In genomic region chr6:137218473-137218916, GRCh38 we compare ENCODE assay signal across 8 cellular contexts. TPM values are rescaled to one million over a fixed set of nuclear protein-coding genes. Genes with fewer than 3 reads are reported as not detected.
DNase-seq lines count a peak whose midpoint lies in the region; TF ChIP-seq lines count a peak whose summit lies in the region.

No MANE protein-coding gene starts in this region.

- peak overlapping the region; percentile 76 for H3K27ac ChIP-seq in HEK293 (ENCODE audit: extremely low read depth, low read depth, low read length)
- H3K27ac ChIP-seq in transverse colon: peak overlapping the region; percentile 95 to 98 (median 96)

- 0 to 2% methylated on average over 3 to 13 of the region's 13 CpGs for WGBS in transverse colon (ENCODE audit: low coverage in 1 of 2), 2 donors

- POLR2A ChIA-PET in HEK293 (lab: Yijun Ruan, JAX): no interaction called here
- POLR2A ChIA-PET in activated CD4-positive, alpha-beta memory T cell treated with anti-CD3 and anti-CD28 coated beads for 36 hours (lab: Charles Lee): interaction anchor here (0.6 to 1.3 kb wide), 5 partner anchors 9 to 652 kb away, joined by 3 to 5 read pairs (median 3); no protein-coding TSS in a partner anchor

- H3K27me3 ChIP-seq in mucosa of stomach (ENCODE audit: control insufficient read depth, insufficient read depth, low read length): no peaks in the 10 kb centered on the region
- no peaks in the 10 kb centered on the region for H3K27me3 ChIP-seq in transverse colon

- peaks cover 45% of the 10 kb centered on the region for H3K4me1 Mint-ChIP-seq in activated CD4-positive, alpha-beta memory T cell treated with anti-CD3 and anti-CD28 coated beads for 36 hours (ENCODE audit: low read depth)

- peak overlapping the region; percentile 98 for H3K9ac ChIP-seq in mucosa of stomach (ENCODE audit: low read length)

- H3K4me3 Mint-ChIP-seq in activated CD4-positive, alpha-beta memory T cell treated with anti-CD3 and anti-CD28 coated beads for 36 hours: peak overlapping the region; percentile 92

- intact Hi-C loops in activated CD4-positive, alpha-beta memory T cell treated with anti-CD3 and anti-CD28 coated beads for 36 hours (cut with micrococcal nuclease): loop anchor here (1.0 to 5.0 kb wide), 4 partner anchors 16 to 116 kb away; no protein-coding TSS in a partner anchor
- intact Hi-C loops in transverse colon (cut with DNase I; ENCODE audit: low total_unique reads): no loop called here

- peak overlapping the region; percentile 97 for H3K27ac Mint-ChIP-seq in activated CD4-positive, alpha-beta memory T cell treated with anti-CD3 and anti-CD28 coated beads for 36 hours

- TF ChIP-seq POLR2A in transverse colon (IDR thresholded peaks at IDR 0.05): no peak

- H3K36me3 Mint-ChIP-seq in activated CD4-positive, alpha-beta memory T cell treated with anti-CD3 and anti-CD28 coated beads for 36 hours: peaks cover 7% of the 10 kb centered on the region

- no peak for TF ChIP-seq EP300 in transverse colon (IDR thresholded peaks at IDR 0.05; ENCODE audit: low read depth)

- TF ChIP-seq CTCF in HEK293 (tag by site-specific recombination; IDR thresholded peaks at IDR 0.05): no peak
- no peak for TF ChIP-seq CTCF in epithelial cell of proximal tubule (conservative IDR thresholded peaks at IDR 0.05; ENCODE audit: low read depth, low read length)
- TF ChIP-seq CTCF in transverse colon (IDR thresholded peaks at IDR 0.05): no peak

- peak overlapping the region; percentile 89 for H3K4me3 ChIP-seq in HEK293 (ENCODE audit: low read depth, low read length)
- peak overlapping the region; percentile 67 for H3K4me3 ChIP-seq in epithelial cell of proximal tubule (ENCODE audit: low read depth, low read length)
- H3K4me3 ChIP-seq in mucosa of stomach (ENCODE audit: low read length): peak overlapping the region; percentile 90
- H3K4me3 ChIP-seq in transverse colon: peak overlapping the region; percentile 66 to 92 (median 79)

- H3K27me3 Mint-ChIP-seq in activated CD4-positive, alpha-beta memory T cell treated with anti-CD3 and anti-CD28 coated beads for 36 hours: no peaks in the 10 kb centered on the region

- CTCF ChIA-PET in HEK293 (lab: Yijun Ruan, JAX): interaction anchor here (0.8 kb wide), 1 partner anchor 125 kb away, joined by 3 read pairs; no protein-coding TSS in a partner anchor
- CTCF ChIA-PET in activated CD4-positive, alpha-beta memory T cell treated with anti-CD3 and anti-CD28 coated beads for 36 hours (lab: Charles Lee): interaction anchor here (0.8 to 1.6 kb wide), 5 partner anchors 51 to 371 kb away, joined by 3 to 7 read pairs (median 4); no protein-coding TSS in a partner anchor

- H3K4me1 ChIP-seq in HEK293 (ENCODE audit: control insufficient read depth, insufficient read depth, low read length) (peaks cover 10% of the 10 kb centered on the region), mucosa of stomach (ENCODE audit: control insufficient read depth, insufficient read depth, low read length) (peaks cover 48% of the 10 kb centered on the region), transverse colon (peaks cover 26 to 79% (median 43%) of the 10 kb centered on the region in 4 donors)

- in situ Hi-C loops in transverse colon (cut with MboI; ENCODE audit: low pct_ligation_motif_present in 1 of 4, low pct_unique_long_range_greater_than_20kb in 1 of 4, low sequenced_read_pairs in 3 of 4): no loop called here

- H3K9me3 Mint-ChIP-seq in activated CD4-positive, alpha-beta memory T cell treated with anti-CD3 and anti-CD28 coated beads for 36 hours: no peaks in the 10 kb centered on the region

- H3K36me3 ChIP-seq in HEK293 (ENCODE audit: control insufficient read depth in 2 of 2, insufficient read depth in 1 of 2, low read length in 2 of 2) (peaks cover 0 to 2% of the 10 kb centered on the region in 2 experiments; a peak in 1 of 3 replicates), mucosa of stomach (ENCODE audit: control insufficient read depth, insufficient read depth, low read length) (no peaks in the 10 kb centered on the region), transverse colon (no peaks in the 10 kb centered on the region)

- DNase-seq in DMS 273 (lab: John Stamatoyannopoulos, UW; ENCODE audit: unreplicated experiment) (peak; percentile 57), DMS 273 treated with DMSO at 0.1 percent for 48 hours (lab: John Stamatoyannopoulos, UW) (no peak), NCI-H146 (lab: John Stamatoyannopoulos, UW) (peak; percentile 59), epithelial cell of proximal tubule (ENCODE audit: low read depth) (no peak), transverse colon (peak; percentile 52)
- DNase-seq in activated CD4-positive, alpha-beta memory T cell treated with anti-CD3 and anti-CD28 coated beads for 36 hours: peak; percentile 66

- no peaks in the 10 kb centered on the region for H3K9me3 ChIP-seq in HEK293 (ENCODE audit: control insufficient read depth, insufficient read depth, low read depth, low read length)
- no peaks in the 10 kb centered on the region for H3K9me3 ChIP-seq in mucosa of stomach (ENCODE audit: control insufficient read depth, low read length)
- H3K9me3 ChIP-seq in transverse colon: no peaks in the 10 kb centered on the region

TF ChIP-seq in HEK293, 187 proteins besides CTCF, POLR2A, EP300 and RAD21:
- TF ChIP-seq ZIC2 (tag by site-specific recombination; IDR thresholded peaks at IDR 0.05) (0 out of 2 replicates have a peak, but pooled peaks have one; percentile 4), PRDM1 (tag by site-specific recombination; IDR thresholded peaks at IDR 0.05) (peak; percentile 49; the same call in 1 of the 2 replicates), ZNF24 (tag by site-specific recombination; IDR thresholded peaks at IDR 0.05) (0 out of 2 replicates have a peak, but pooled peaks have one; percentile 27), PBX3 (CRISPR knock-in tag; IDR thresholded peaks at IDR 0.05) (no peak), ZNF169 (tag by site-specific recombination; IDR thresholded peaks at IDR 0.05) (no peak), ZNF560 (tag by site-specific recombination; IDR thresholded peaks at IDR 0.05; ENCODE audit: borderline replicate concordance) (no peak), TRIM28 (IDR thresholded peaks at IDR 0.05; ENCODE audit: borderline replicate concordance, low read length) (0 out of 2 replicates have a peak, but pooled peaks have one; percentile 2), ZNF398 (tag by site-specific recombination; IDR thresholded peaks at IDR 0.05) (peak; percentile 35; the same call in 1 of the 2 replicates), ZNF768 (tag by site-specific recombination; IDR thresholded peaks at IDR 0.05) (no peak)

RNA-seq across cellular contexts. Expression of gene IFNGR1, which starts 0.7 kb away (rescaled TPM):
- total RNA-seq in activated CD4-positive, alpha-beta memory T cell treated with anti-CD3 and anti-CD28 coated beads for 36 hours: 10 to 100 TPM; 27.7 to 29.0 TPM
- total RNA-seq in epithelial cell of proximal tubule (27.2 and 31.5 TPM in 2 replicates), transverse colon (100 to 1,000 TPM in 2 of 4 donors, 10 to 100 TPM in 1, 1 to 10 TPM in 1; 7.0 to 116 (median 86.8) TPM)

RNA-seq across cellular contexts. Expression of gene IL22RA2, which starts 45.1 kb away (rescaled TPM):
- total RNA-seq in activated CD4-positive, alpha-beta memory T cell treated with anti-CD3 and anti-CD28 coated beads for 36 hours: not detected
- not detected in 2 replicates for total RNA-seq in epithelial cell of proximal tubule
- total RNA-seq in transverse colon: under 1 TPM in 1 of 4 donors, not detected in 3; 0.16 TPM

Comparison
In these comparisons a context has a peak if more than half of its experiments do, and no peak if none do; other contexts are left out.
1. DNase-seq: peak in DMS 273 (single experiment), NCI-H146 (single experiment), activated CD4-positive, alpha-beta memory T cell treated with anti-CD3 and anti-CD28 coated beads for 36 hours (single experiment) and transverse colon (single experiment); none in DMS 273 treated with DMSO at 0.1 percent for 48 hours (single experiment) and epithelial cell of proximal tubule (single experiment).
2. Peak in every context shown above with its lines, with median percentiles within 50 percentile points of each other: H3K4me3 ChIP-seq.